Comparison of ENCODE assay signal across 1 cellular context in the genomic region with DNA sequence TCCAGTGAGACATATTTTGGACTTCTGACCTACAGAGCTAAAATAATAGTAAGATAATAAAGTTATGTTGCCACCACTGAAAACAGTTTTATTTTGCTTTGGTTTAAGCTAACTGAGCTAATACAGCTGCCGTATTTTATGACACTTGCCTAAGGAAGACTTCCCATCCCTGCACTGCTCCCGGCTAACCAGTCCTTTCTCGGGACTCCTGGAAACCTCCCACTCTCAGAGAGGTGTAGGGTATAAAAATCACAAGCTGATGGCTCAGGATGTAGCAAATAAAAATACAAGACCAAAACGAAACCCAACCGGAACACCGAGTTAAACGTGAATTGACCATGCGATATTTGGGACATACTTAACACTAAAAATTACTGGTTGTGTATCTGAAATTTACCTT.
TF ChIP-seq lines count a peak whose summit lies in the region.

No MANE protein-coding gene starts in this region.

TF ChIP-seq in GM23338, 12 proteins besides CTCF, POLR2A, EP300 and RAD21:
- TF ChIP-seq, protein P1, sequence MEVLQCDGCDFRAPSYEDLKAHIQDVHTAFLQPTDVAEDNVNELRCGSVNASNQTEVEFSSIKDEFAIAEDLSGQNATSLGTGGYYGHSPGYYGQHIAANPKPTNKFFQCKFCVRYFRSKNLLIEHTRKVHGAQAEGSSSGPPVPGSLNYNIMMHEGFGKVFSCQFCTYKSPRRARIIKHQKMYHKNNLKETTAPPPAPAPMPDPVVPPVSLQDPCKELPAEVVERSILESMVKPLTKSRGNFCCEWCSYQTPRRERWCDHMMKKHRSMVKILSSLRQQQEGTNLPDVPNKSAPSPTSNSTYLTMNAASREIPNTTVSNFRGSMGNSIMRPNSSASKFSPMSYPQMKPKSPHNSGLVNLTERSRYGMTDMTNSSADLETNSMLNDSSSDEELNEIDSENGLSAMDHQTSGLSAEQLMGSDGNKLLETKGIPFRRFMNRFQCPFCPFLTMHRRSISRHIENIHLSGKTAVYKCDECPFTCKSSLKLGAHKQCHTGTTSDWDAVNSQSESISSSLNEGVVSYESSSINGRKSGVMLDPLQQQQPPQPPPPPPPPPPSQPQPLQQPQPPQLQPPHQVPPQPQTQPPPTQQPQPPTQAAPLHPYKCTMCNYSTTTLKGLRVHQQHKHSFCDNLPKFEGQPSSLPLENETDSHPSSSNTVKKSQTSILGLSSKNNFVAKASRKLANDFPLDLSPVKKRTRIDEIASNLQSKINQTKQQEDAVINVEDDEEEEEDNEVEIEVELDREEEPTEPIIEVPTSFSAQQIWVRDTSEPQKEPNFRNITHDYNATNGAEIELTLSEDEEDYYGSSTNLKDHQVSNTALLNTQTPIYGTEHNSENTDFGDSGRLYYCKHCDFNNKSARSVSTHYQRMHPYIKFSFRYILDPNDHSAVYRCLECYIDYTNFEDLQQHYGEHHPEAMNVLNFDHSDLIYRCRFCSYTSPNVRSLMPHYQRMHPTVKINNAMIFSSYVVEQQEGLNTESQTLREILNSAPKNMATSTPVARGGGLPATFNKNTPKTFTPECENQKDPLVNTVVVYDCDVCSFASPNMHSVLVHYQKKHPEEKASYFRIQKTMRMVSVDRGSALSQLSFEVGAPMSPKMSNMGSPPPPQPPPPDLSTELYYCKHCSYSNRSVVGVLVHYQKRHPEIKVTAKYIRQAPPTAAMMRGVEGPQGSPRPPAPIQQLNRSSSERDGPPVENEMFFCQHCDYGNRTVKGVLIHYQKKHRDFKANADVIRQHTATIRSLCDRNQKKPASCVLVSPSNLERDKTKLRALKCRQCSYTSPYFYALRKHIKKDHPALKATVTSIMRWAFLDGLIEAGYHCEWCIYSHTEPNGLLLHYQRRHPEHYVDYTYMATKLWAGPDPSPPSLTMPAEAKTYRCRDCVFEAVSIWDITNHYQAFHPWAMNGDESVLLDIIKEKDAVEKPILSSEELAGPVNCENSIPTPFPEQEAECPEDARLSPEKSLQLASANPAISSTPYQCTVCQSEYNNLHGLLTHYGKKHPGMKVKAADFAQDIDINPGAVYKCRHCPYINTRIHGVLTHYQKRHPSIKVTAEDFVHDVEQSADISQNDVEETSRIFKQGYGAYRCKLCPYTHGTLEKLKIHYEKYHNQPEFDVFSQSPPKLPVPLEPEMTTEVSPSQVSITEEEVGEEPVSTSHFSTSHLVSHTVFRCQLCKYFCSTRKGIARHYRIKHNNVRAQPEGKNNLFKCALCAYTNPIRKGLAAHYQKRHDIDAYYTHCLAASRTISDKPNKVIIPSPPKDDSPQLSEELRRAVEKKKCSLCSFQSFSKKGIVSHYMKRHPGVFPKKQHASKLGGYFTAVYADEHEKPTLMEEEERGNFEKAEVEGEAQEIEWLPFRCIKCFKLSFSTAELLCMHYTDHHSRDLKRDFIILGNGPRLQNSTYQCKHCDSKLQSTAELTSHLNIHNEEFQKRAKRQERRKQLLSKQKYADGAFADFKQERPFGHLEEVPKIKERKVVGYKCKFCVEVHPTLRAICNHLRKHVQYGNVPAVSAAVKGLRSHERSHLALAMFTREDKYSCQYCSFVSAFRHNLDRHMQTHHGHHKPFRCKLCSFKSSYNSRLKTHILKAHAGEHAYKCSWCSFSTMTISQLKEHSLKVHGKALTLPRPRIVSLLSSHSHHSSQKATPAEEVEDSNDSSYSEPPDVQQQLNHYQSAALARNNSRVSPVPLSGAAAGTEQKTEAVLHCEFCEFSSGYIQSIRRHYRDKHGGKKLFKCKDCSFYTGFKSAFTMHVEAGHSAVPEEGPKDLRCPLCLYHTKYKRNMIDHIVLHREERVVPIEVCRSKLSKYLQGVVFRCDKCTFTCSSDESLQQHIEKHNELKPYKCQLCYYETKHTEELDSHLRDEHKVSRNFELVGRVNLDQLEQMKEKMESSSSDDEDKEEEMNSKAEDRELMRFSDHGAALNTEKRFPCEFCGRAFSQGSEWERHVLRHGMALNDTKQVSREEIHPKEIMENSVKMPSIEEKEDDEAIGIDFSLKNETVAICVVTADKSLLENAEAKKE (CRISPR knock-in tag; IDR thresholded peaks at IDR 0.05), result no peak
TF ChIP-seq in GM23338: peak in this region for 0.
